20 cellular contexts compared by ENCODE assay signal in the genomic region with DNA sequence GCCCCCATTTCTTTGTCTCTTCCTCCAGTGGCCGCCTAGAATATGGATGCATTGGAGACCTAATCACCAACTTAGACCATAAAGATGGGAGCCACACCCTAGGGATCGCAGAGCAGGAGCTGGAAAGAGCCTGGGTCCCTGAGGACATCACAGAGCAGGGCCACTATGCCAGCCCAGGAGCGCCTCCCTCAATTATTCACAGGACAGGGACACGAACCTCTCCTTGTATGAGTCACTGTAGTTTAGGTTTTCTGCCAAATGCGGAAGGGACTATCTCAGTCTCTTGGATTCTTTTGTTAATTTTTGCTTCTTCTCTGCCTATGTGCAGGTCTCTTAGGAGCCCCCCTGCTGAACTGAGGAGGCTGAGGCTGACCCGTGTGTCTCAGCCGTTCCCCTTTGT. TPM values are rescaled to one million over a fixed set of nuclear protein-coding genes. Genes with fewer than 3 reads are reported as not detected.
DNase-seq lines count a peak whose midpoint lies in the region; ATAC-seq and TF ChIP-seq lines count a peak whose summit lies in the region.
"Had no signal": no experiment of that assay in that cellular context is flagged by ENCODE, and none has a peak within 500 bp of the region (broad histone marks: within the 10 kb centered on the region; RNA-seq: fewer than 3 reads in every experiment).

No MANE protein-coding gene starts in this region.

- H3K9me2 ChIP-seq in PC-9 (ENCODE audit: insufficient read depth), result no peaks in the 10 kb centered on the region

- H3K4me3 ChIP-seq in PC-9 (no peak overlapping the region), psoas muscle (no peak overlapping the region)
- H3K4me3 ChIP-seq: sigmoid colon had no signal

- H3K27ac ChIP-seq in PC-9 (no peak overlapping the region), psoas muscle (no peak overlapping the region)
- H3K27ac ChIP-seq: sigmoid colon had no signal

- H3K79me2 ChIP-seq in PC-9 (ENCODE audit: low read depth), result no peaks in the 10 kb centered on the region

- POLR2A ChIA-PET in PC-9 (lab: Charles Lee; ENCODE audit: unreplicated experiment), result interaction anchor here (0.5 to 0.6 kb wide), 2 partner anchors 9 to 17 kb away, joined by 3 to 6 read pairs; no protein-coding TSS in a partner anchor

- CTCF ChIA-PET in PC-9 (lab: Charles Lee), result interaction anchor here (0.6 kb wide), 1 partner anchor 730 kb away, joined by 3 read pairs; no protein-coding TSS in a partner anchor

- no peaks in the 10 kb centered on the region for H4K20me1 ChIP-seq in PC-9 (ENCODE audit: insufficient read depth)

- WGBS in psoas muscle, 3 donors, result 71 to 77% (median 75%) methylated on average over 7 of the region's 7 CpGs

- no peaks in the 10 kb centered on the region for H3K27me3 ChIP-seq in PC-9 (ENCODE audit: insufficient read depth, low read depth)
- no peaks in the 10 kb centered on the region for H3K27me3 ChIP-seq in psoas muscle (ENCODE audit: insufficient read depth in 3 of 3, low read length in 2 of 3)
- H3K27me3 ChIP-seq: sigmoid colon had no signal

- H3F3A ChIP-seq in PC-9 (ENCODE audit: insufficient read depth, low read depth), result peaks cover 16% of the 10 kb centered on the region

- ATAC-seq in esophagus mucosa (peak; percentile 76), psoas muscle (peak in 3 of 4 donors; percentile 23 to 36 (median 35)), GM21515 (IDR thresholded peaks at IDR 0.05; ENCODE audit: unreplicated experiment) (no peak)
- ATAC-seq: left colon; natural killer cell treated with Interleukin-12 subunit alpha and Interleukin-12 subunit beta and Interleukin-15 and Interleukin-18, amount 100 ng/mL, for 72 hours; T-helper 17 cell had no signal

- peak overlapping the region; percentile 39 for H3K4me2 ChIP-seq in PC-9

- peaks cover 40% of the 10 kb centered on the region for H3K4me1 ChIP-seq in PC-9 (replicated peaks; ENCODE audit: insufficient read depth)
- H3K4me1 ChIP-seq in psoas muscle, result peaks cover 4% of the 10 kb centered on the region

- no TSS peak for BruUV-seq in PC-9 (replicated peaks; lab: Mats Ljungman, UMichigan)

- intact Hi-C loops in PC-9 (cut with micrococcal nuclease; ENCODE audit: unreplicated experiment), result no loop called here
- intact Hi-C loops in psoas muscle (cut with DNase I), result no loop called here

- H2AFZ ChIP-seq in PC-9, result no peak overlapping the region

- no peaks in the 10 kb centered on the region for H3K36me3 ChIP-seq in PC-9 (ENCODE audit: low read depth)
- H3K36me3 ChIP-seq in psoas muscle (ENCODE audit: insufficient read depth in 1 of 2, low read depth in 1 of 2), result no peaks in the 10 kb centered on the region
- H3K36me3 ChIP-seq: sigmoid colon had no signal

- peak; percentile 47 for DNase-seq in EL
- peak; percentile 37 to 49 for DNase-seq in PC-9
- DNase-seq in psoas muscle, result no peak
- no peak for DNase-seq in SK-N-DZ (ENCODE audit: low spot score)
- DNase-seq in NCI-H187 (lab: John Stamatoyannopoulos, UW), result no peak
- DNase-seq: activated CD4-positive, alpha-beta memory T cell treated with anti-CD3 and anti-CD28 coated beads, Interleukin-2, amount 10 ng/mL, durations not matched to agents 7 days and 5 days; activated naive CD4-positive, alpha-beta T cell treated with anti-CD3 and anti-CD28 coated beads for 36 hours; cerebellar nuclear complex; DND-41; left colon; MM.1S; NCI-H1436 treated with DMSO at 0.1 percent for 48 hours; NCI-H2171 treated with DMSO at 0.1 percent for 48 hours; posterior cingulate gyrus; SIG-M5; sigmoid colon; T-helper 17 cell had no signal

- TF ChIP-seq CTCF in PC-9 (conservative IDR thresholded peaks at IDR 0.05) (no peak), psoas muscle (IDR thresholded peaks at IDR 0.05) (no peak)

- H3K9me3 ChIP-seq in PC-9 (ENCODE audit: insufficient read depth, low read depth), result no peaks in the 10 kb centered on the region
- H3K9me3 ChIP-seq in psoas muscle, result no peaks in the 10 kb centered on the region
- H3K9me3 ChIP-seq: sigmoid colon had no signal

RNA-seq across cellular contexts. Expression of a gene that starts 12.9 kb away (rescaled TPM):
- total RNA-seq in PC-9 (2021) (46.6 and 60.7 TPM in 2 replicates), esophagus mucosa (20.4 TPM), psoas muscle (10 to 100 TPM; 17.3 to 35.4 (median 29.2) TPM)
- polyA plus RNA-seq in psoas muscle, result 1 to 10 TPM; 2.1 to 8.5 (median 2.8) TPM
- 4.2 and 6.3 TPM in 2 replicates for polyA plus RNA-seq in SK-N-DZ (2014; cell fraction: cytosol; rRNA removed)
- polyA plus RNA-seq in SK-N-DZ (2014; cell fraction: nucleus; rRNA removed), result 9.6 and 12.1 TPM in 2 replicates

Comparison
In these comparisons a context has a peak if more than half of its experiments do, and no peak if none do; other contexts are left out.
1. DNase-seq: peak in EL (single experiment) and PC-9 (2 of 2); none in psoas muscle (0 of 2), SK-N-DZ (single experiment) and NCI-H187 (0 of 2).